ENCODE assay signal across 25 cellular contexts in the genomic region with DNA sequence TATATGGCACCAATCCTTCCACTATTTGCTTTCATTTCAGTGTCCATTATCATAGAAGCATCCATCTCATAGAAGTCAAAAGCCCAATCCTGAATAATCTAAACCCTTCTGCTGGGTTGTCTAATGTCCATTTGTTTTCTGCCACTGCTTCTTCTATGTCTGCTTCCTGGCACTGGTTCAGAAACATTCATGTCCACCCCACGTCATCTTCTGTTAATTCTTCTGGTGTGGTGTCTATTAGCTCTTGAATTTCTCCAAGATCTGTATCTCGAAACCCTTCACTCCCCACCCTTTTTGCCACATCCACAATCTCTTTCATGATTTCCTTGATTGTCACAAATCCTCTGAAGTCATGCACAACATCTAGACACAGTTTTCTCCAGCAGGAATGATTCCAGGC.
DNase-seq lines count a peak whose midpoint lies in the region; ATAC-seq and TF ChIP-seq lines count a peak whose summit lies in the region.
"Had no signal": no experiment of that assay in that cellular context is flagged by ENCODE, and none has a peak within 500 bp of the region (broad histone marks: within the 10 kb centered on the region; RNA-seq: fewer than 3 reads in every experiment).

No MANE protein-coding gene starts in this region.

- peaks cover 12% of the 10 kb centered on the region for H3K36me3 Mint-ChIP-seq in activated naive CD4-positive, alpha-beta T cell treated with anti-CD3 and anti-CD28 coated beads, Interleukin-2, amount 10 ng/mL, durations not matched to agents 7 days and 5 days
- H3K36me3 Mint-ChIP-seq in stimulated activated effector memory CD8-positive, alpha-beta T cell treated with anti-CD3 and anti-CD28 coated beads, Interleukin-12 subunit alpha, Interleukin-12 subunit beta, amount 100 ng/mL, for 72 hours = peaks cover 10% of the 10 kb centered on the region

- H3K27me3 Mint-ChIP-seq in activated naive CD4-positive, alpha-beta T cell treated with anti-CD3 and anti-CD28 coated beads, Interleukin-2, amount 10 ng/mL, durations not matched to agents 7 days and 5 days = no peaks in the 10 kb centered on the region

- H3K9me3 Mint-ChIP-seq in activated naive CD4-positive, alpha-beta T cell treated with anti-CD3 and anti-CD28 coated beads, Interleukin-2, amount 10 ng/mL, durations not matched to agents 7 days and 5 days = no peaks in the 10 kb centered on the region
- no peaks in the 10 kb centered on the region for H3K9me3 Mint-ChIP-seq in stimulated activated effector memory CD8-positive, alpha-beta T cell treated with anti-CD3 and anti-CD28 coated beads, Interleukin-12 subunit alpha, Interleukin-12 subunit beta, amount 100 ng/mL, for 72 hours
- H3K9me3 Mint-ChIP-seq: activated T-cell treated with anti-CD3 and anti-CD28 coated beads, Interleukin-2, amount 50 U/mL, for 4 hours; endodermal cell had no signal

- no peak for DNase-seq in activated naive CD4-positive, alpha-beta T cell treated with anti-CD3 and anti-CD28 coated beads, Interleukin-2, amount 10 ng/mL, durations not matched to agents 7 days and 5 days
- no peak for DNase-seq in activated naive CD4-positive, alpha-beta T cell (lab: John Stamatoyannopoulos, UW)
- peak; percentile 25 for DNase-seq in NAMALWA (ENCODE audit: low spot score)
- DNase-seq in fibroblast of mammary gland (ENCODE audit: low read depth) = peak; percentile 7
- DNase-seq in stimulated activated effector memory CD8-positive, alpha-beta T cell treated with anti-CD3 and anti-CD28 coated beads, Interleukin-12 subunit alpha, Interleukin-12 subunit beta, amount 100 ng/mL, for 72 hours (ENCODE audit: low spot score in 2 of 2) = no peak
- no peak for DNase-seq in RWPE1 (ENCODE audit: low spot score)
- no peak for DNase-seq in COR-L47 (lab: John Stamatoyannopoulos, UW)
- DNase-seq in stimulated activated CD4-positive, alpha-beta T cell treated with anti-CD3 and anti-CD28 coated beads, Interleukin-12 subunit alpha, Interleukin-12 subunit beta, amount 100 ng/mL, for 4 hours = no peak
- DNase-seq: activated CD4-positive, alpha-beta T cell treated with anti-CD3 and anti-CD28 coated beads for 48 hours; activated T-cell treated with anti-CD3 and anti-CD28 coated beads, Interleukin-2, amount 50 U/mL, for 4 hours; Caco-2; endodermal cell; Kasumi-1; left lung; mucosa of descending colon; NCI-H1092 treated with DMSO at 0.1 percent for 48 hours; NCI-H2081; NCI-H446 treated with DMSO at 0.1 percent for 48 hours; NK-92 treated with Interleukin-12 subunit alpha and Interleukin-12 subunit beta, amount 100 ng/mL, for 24 hours; occipital lobe; retina; RPMI8226 had no signal

- TF ChIP-seq CTCF in fibroblast of mammary gland (conservative IDR thresholded peaks at IDR 0.05; ENCODE audit: control insufficient read depth, insufficient read depth, low read depth, low read length) = no peak
- TF ChIP-seq CTCF in RWPE1 (conservative IDR thresholded peaks at IDR 0.05; ENCODE audit: low read depth) = no peak

- no peak overlapping the region for H3K4me3 Mint-ChIP-seq in activated naive CD4-positive, alpha-beta T cell treated with anti-CD3 and anti-CD28 coated beads, Interleukin-2, amount 10 ng/mL, durations not matched to agents 7 days and 5 days
- H3K4me3 Mint-ChIP-seq in stimulated activated effector memory CD8-positive, alpha-beta T cell treated with anti-CD3 and anti-CD28 coated beads, Interleukin-12 subunit alpha, Interleukin-12 subunit beta, amount 100 ng/mL, for 72 hours = no peak overlapping the region
- H3K4me3 Mint-ChIP-seq: activated T-cell treated with anti-CD3 and anti-CD28 coated beads, Interleukin-2, amount 50 U/mL, for 4 hours; endodermal cell had no signal

- no peak overlapping the region for H3K27ac ChIP-seq in RWPE1
- H3K27ac ChIP-seq: breast epithelium, coronary artery had no signal

- H3K4me1 Mint-ChIP-seq in activated naive CD4-positive, alpha-beta T cell treated with anti-CD3 and anti-CD28 coated beads, Interleukin-2, amount 10 ng/mL, durations not matched to agents 7 days and 5 days = peaks cover 36% of the 10 kb centered on the region
- H3K4me1 Mint-ChIP-seq in stimulated activated effector memory CD8-positive, alpha-beta T cell treated with anti-CD3 and anti-CD28 coated beads, Interleukin-12 subunit alpha, Interleukin-12 subunit beta, amount 100 ng/mL, for 72 hours = peaks cover 18% of the 10 kb centered on the region
- H3K4me1 Mint-ChIP-seq: endodermal cell had no signal

- POLR2A ChIA-PET in RWPE1 (lab: Yijun Ruan, JAX; ENCODE audit: low non-redundant PET) = no interaction called here

- ATAC-seq in stimulated activated effector memory CD8-positive, alpha-beta T cell treated with anti-CD3 and anti-CD28 coated beads, Interleukin-12 subunit alpha, Interleukin-12 subunit beta, amount 100 ng/mL, for 72 hours = no peak
- ATAC-seq: activated T-cell treated with anti-CD3 and anti-CD28 coated beads, Interleukin-2, amount 50 U/mL, for 4 hours; left lung; mucosa of descending colon had no signal

- CTCF ChIA-PET in activated naive CD4-positive, alpha-beta T cell treated with anti-CD3 and anti-CD28 coated beads, Interleukin-2, amount 10 ng/mL, durations not matched to agents 7 days and 5 days (lab: Charles Lee) = no interaction called here
- CTCF ChIA-PET in RWPE1 (lab: Yijun Ruan, JAX) = no interaction called here

- H3K4me3 ChIP-seq in fibroblast of mammary gland (ENCODE audit: control insufficient read depth, low read depth, low read length) = no peak overlapping the region
- H3K4me3 ChIP-seq: breast epithelium, coronary artery, HAP-1, left lung, mucosa of descending colon had no signal

- peak overlapping the region; percentile 92 for H3K27ac Mint-ChIP-seq in activated naive CD4-positive, alpha-beta T cell treated with anti-CD3 and anti-CD28 coated beads, Interleukin-2, amount 10 ng/mL, durations not matched to agents 7 days and 5 days
- H3K27ac Mint-ChIP-seq in stimulated activated effector memory CD8-positive, alpha-beta T cell treated with anti-CD3 and anti-CD28 coated beads, Interleukin-12 subunit alpha, Interleukin-12 subunit beta, amount 100 ng/mL, for 72 hours = peak overlapping the region; percentile 63
- H3K27ac Mint-ChIP-seq: endodermal cell had no signal

Comparison
In these comparisons a context has a peak if more than half of its experiments do, and no peak if none do; other contexts are left out.
1. DNase-seq: peak in NAMALWA (single experiment) and fibroblast of mammary gland (single experiment); none in activated naive CD4-positive, alpha-beta T cell treated with anti-CD3 and anti-CD28 coated beads, Interleukin-2, amount 10 ng/mL, durations not matched to agents 7 days and 5 days (single experiment), activated naive CD4-positive, alpha-beta T cell (0 of 4), stimulated activated effector memory CD8-positive, alpha-beta T cell treated with anti-CD3 and anti-CD28 coated beads, Interleukin-12 subunit alpha, Interleukin-12 subunit beta, amount 100 ng/mL, for 72 hours (0 of 2), RWPE1 (single experiment), COR-L47 (single experiment) and stimulated activated CD4-positive, alpha-beta T cell treated with anti-CD3 and anti-CD28 coated beads, Interleukin-12 subunit alpha, Interleukin-12 subunit beta, amount 100 ng/mL, for 4 hours (single experiment).